Comparison of ENCODE assay signal across 1 cellular context in the genomic region with DNA sequence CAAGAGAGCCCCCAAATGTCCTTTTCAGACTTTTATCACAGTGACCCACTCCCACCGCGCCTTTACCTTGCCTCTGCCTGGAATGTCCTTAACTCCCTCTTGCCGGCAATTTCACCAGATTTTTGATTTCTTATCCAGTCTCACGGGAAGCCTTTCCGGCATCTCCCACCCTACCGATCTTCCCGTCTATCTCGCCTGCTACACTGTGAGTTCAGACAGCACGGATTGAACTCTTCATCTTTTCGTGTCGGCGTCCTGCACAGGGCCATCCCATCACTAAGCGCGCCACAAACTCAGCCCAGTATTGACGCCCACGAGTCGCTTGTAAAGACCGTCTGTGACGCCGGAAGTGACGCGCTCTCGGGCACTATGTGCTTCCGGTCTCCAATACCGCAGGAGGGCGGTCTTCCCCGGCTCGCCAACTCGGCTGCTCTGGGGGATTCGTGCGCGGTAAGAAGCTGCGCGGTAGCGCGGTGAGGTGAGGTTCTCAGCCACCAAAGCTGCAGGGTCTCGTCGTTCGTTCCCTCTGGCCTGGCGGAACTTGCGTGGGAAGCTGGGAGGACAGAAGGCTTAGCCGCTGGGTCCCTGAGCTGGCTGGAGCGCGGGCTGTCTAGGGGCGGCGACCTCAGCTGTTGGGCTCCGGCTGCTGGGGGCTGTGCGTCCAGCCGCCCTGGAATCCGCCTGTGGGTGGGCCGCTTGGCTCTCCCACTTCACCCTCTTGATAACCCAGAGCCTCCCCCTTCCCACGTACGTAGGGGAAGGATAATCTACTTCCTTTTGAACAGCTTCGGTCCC.
A peak's percentile ranks its signal among the peaks of the same experiment; 100 is the strongest.
TF ChIP-seq lines count a peak whose summit lies in the region.

A gene with protein sequence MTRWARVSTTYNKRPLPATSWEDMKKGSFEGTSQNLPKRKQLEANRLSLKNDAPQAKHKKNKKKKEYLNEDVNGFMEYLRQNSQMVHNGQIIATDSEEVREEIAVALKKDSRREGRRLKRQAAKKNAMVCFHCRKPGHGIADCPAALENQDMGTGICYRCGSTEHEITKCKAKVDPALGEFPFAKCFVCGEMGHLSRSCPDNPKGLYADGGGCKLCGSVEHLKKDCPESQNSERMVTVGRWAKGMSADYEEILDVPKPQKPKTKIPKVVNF (plus strand): TSS at position 367 of the 795 bp plus-strand sequence. CDS start 3,171 bp downstream, outside the sequence.

TF ChIP-seq in K562, 482 proteins besides CTCF, POLR2A, EP300 and RAD21 (continued from another document and continues in another):
- TF ChIP-seq ZNF318 (IDR thresholded peaks at IDR 0.05; ENCODE audit: borderline replicate concordance in 1 of 2, low read depth in 1 of 2) (0 out of 4 replicates have a peak, but pooled peaks of 1 of the 2 experiments have one; percentile 28), ETS1 (conservative IDR thresholded peaks at IDR 0.05; ENCODE audit: control insufficient read depth, low read depth, low read length) (peak; percentile 37), CXXC5 (CRISPR knock-in tag; IDR thresholded peaks at IDR 0.05) (peak; percentile 63), BHLHE40 (IDR thresholded peaks at IDR 0.05; ENCODE audit: low read length) (peak; percentile 58; the same call in 1 of the 2 replicates), ZBTB33 (CRISPR knock-in tag; IDR thresholded peaks at IDR 0.05) (0 out of 2 replicates have a peak, but pooled peaks have one; percentile 44), MYNN (IDR thresholded peaks at IDR 0.05) (peak; percentile 46; the same call in 1 of the 2 replicates), MYNN (CRISPR knock-in tag; IDR thresholded peaks at IDR 0.05) (no peak), FOXP1 (CRISPR knock-in tag; IDR thresholded peaks at IDR 0.05) (peak; percentile 80; the same call in 1 of the 2 replicates), TAF1 (IDR thresholded peaks at IDR 0.05; ENCODE audit: control insufficient read depth, extremely low read depth, insufficient read depth, low read length, severe bottlenecking) (peak; percentile 94), MBD2 (IDR thresholded peaks at IDR 0.05; ENCODE audit: borderline replicate concordance, low read depth) (peak; percentile 74; the same call in 1 of the 2 replicates), RBBP5 (IDR thresholded peaks at IDR 0.05; ENCODE audit: borderline replicate concordance, insufficient read depth, low read length, poor library complexity, severe bottlenecking) (peak; percentile 90), ETV1 (tag; conservative IDR thresholded peaks at IDR 0.05; ENCODE audit: low read depth) (peak; percentile 87), TEAD1 (CRISPR knock-in tag; IDR thresholded peaks at IDR 0.05) (peak; percentile 10 to 89; a peak in 2 of 4 replicates), CTBP1 (IDR thresholded peaks at IDR 0.05; ENCODE audit: borderline replicate concordance) (peak; percentile 71; the same call in 1 of the 2 replicates), POLR2AphosphoS2 (IDR thresholded peaks at IDR 0.05; ENCODE audit: low read length) (peak; percentile 55; the same call in 1 of the 2 replicates), GTF2F1 (IDR thresholded peaks at IDR 0.05; ENCODE audit: low read depth, low read length) (peak; percentile 53; the same call in 1 of the 2 replicates), CREB3L1 (IDR thresholded peaks at IDR 0.05; ENCODE audit: borderline replicate concordance, low read depth) (peak; percentile 72), DNMT1 (IDR thresholded peaks at IDR 0.05) (no peak), ARID4B (CRISPR knock-in tag; IDR thresholded peaks at IDR 0.05) (peak; percentile 89), PHF20 (IDR thresholded peaks at IDR 0.05; ENCODE audit: partially characterized antibody) (peak; percentile 91), MTA1 (IDR thresholded peaks at IDR 0.05; ENCODE audit: borderline replicate concordance) (peak; percentile 97)
- TF ChIP-seq, protein P1, sequence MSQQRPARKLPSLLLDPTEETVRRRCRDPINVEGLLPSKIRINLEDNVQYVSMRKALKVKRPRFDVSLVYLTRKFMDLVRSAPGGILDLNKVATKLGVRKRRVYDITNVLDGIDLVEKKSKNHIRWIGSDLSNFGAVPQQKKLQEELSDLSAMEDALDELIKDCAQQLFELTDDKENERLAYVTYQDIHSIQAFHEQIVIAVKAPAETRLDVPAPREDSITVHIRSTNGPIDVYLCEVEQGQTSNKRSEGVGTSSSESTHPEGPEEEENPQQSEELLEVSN (IDR thresholded peaks at IDR 0.05; ENCODE audit: borderline replicate concordance in 1 of 2, extremely low read depth in 1 of 2, insufficient read depth in 1 of 2, insufficient read length in 1 of 2, low read depth in 1 of 2, low read length in 1 of 2, poor library complexity in 1 of 2, severe bottlenecking in 1 of 2): peak; percentile 27 to 54
- TF ChIP-seq, protein P2, sequence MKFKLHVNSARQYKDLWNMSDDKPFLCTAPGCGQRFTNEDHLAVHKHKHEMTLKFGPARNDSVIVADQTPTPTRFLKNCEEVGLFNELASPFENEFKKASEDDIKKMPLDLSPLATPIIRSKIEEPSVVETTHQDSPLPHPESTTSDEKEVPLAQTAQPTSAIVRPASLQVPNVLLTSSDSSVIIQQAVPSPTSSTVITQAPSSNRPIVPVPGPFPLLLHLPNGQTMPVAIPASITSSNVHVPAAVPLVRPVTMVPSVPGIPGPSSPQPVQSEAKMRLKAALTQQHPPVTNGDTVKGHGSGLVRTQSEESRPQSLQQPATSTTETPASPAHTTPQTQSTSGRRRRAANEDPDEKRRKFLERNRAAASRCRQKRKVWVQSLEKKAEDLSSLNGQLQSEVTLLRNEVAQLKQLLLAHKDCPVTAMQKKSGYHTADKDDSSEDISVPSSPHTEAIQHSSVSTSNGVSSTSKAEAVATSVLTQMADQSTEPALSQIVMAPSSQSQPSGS (CRISPR knock-in tag; IDR thresholded peaks at IDR 0.05): no peak
